In the genomic region with DNA sequence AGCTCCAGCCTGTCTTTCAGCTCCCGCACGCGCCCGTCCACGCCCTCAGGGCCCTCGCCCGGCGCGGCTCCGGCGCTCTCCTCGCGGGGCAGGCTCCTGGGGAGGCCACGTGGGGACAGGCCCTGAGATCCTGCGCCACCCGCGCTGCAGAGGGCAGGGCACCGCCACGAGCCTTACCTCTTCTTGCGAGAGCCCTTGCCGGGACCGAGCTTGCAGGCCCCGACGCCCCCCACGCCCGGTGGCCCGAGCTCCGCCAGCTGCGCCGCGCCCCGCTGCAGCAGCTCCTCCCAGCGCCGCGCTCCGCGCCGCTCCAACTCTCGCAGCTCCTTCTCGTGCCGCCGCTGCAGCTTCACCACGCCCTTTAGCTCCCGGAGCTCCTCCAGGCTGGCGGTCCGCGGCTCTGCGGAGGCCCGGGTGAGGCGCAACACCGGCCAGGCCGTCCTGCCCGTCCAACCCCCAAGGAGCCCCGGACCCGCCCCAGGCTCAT, we compare ENCODE assay signal across 8 cellular contexts.
DNase-seq lines count a peak whose midpoint lies in the region; ATAC-seq and TF ChIP-seq lines count a peak whose summit lies in the region.

No MANE protein-coding gene starts in this region.

- TF ChIP-seq CTCF in RWPE2 (IDR thresholded peaks at IDR 0.05; ENCODE audit: poor library complexity, severe bottlenecking): no peak

- ATAC-seq in RWPE2 (ENCODE audit: low read depth): peak; percentile 80
- no peak for ATAC-seq in HG02623 (IDR thresholded peaks at IDR 0.05; ENCODE audit: unreplicated experiment)

- H3K4me1 ChIP-seq in RWPE2 (ENCODE audit: insufficient read depth, poor library complexity, severe bottlenecking) (no peaks in the 10 kb centered on the region), rectal smooth muscle tissue (ENCODE audit: control insufficient read depth, insufficient read depth, low read length) (peaks cover 6% of the 10 kb centered on the region)

- H3K4me3 ChIP-seq in RWPE2 (ENCODE audit: severe bottlenecking) (peak overlapping the region; percentile 7), rectal smooth muscle tissue (ENCODE audit: low read length) (peak overlapping the region; percentile 41)

- H3K27ac ChIP-seq in RWPE2 (ENCODE audit: poor library complexity, severe bottlenecking) (no peak overlapping the region), rectal smooth muscle tissue (ENCODE audit: low read depth, low read length) (no peak overlapping the region)

- H3K36me3 ChIP-seq in RWPE2 (ENCODE audit: low read depth) (no peaks in the 10 kb centered on the region), rectal smooth muscle tissue (ENCODE audit: control insufficient read depth, insufficient read depth, low read length) (no peaks in the 10 kb centered on the region)

- peak; percentile 47 for DNase-seq in HCEC 1CT
- no peak for DNase-seq in RWPE2 (ENCODE audit: low spot score)
- DNase-seq in foreskin melanocyte: peak; percentile 38
- DNase-seq in activated CD4-positive, alpha-beta T cell treated with anti-CD3 and anti-CD28 coated beads for 4 hours: no peak
- no peak for DNase-seq in NCI-H446 (lab: John Stamatoyannopoulos, UW)
- no peak for DNase-seq in MV-4-11 (lab: John Stamatoyannopoulos, UW)

- no peaks in the 10 kb centered on the region for H3K27me3 ChIP-seq in RWPE2 (ENCODE audit: insufficient read depth, poor library complexity, severe bottlenecking)
- H3K27me3 ChIP-seq in rectal smooth muscle tissue (ENCODE audit: control insufficient read depth, insufficient read depth, low read length): no peaks in the 10 kb centered on the region

- no peak overlapping the region for H3K9ac ChIP-seq in rectal smooth muscle tissue (ENCODE audit: low read length)

- H3K9me3 ChIP-seq in RWPE2 (ENCODE audit: severe bottlenecking): no peaks in the 10 kb centered on the region

Comparison
In these comparisons a context has a peak if more than half of its experiments do, and no peak if none do; other contexts are left out.
1. DNase-seq: peak in HCEC 1CT (single experiment) and foreskin melanocyte (single experiment); none in RWPE2 (single experiment), activated CD4-positive, alpha-beta T cell treated with anti-CD3 and anti-CD28 coated beads for 4 hours (0 of 2), NCI-H446 (0 of 2) and MV-4-11 (single experiment).